ENCODE assay signal across 1 cellular context in the genomic region with DNA sequence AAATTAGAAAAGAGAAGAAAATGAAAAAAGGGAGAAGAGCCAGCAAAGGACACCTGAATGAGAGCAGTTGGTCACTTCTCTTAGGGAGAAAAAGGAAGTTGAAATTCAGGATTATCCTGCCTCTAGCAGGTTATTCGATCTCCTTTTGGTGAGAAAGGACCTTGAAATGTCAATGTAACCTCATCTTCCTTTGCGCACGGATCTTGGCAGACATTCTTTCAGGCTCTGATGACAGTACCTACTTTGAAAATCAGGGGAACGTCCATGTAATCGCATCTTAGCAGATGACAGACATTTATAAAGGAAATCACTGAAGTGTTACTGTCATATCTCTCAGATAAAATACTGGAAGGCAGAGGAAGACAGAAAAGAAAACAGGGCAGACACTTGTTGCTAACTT.
TF ChIP-seq lines count a peak whose summit lies in the region.

No MANE protein-coding gene starts in this region.

TF ChIP-seq in neural cell, 6 proteins besides CTCF, POLR2A, EP300 and RAD21 (continued from another document):
- TF ChIP-seq, protein P1, sequence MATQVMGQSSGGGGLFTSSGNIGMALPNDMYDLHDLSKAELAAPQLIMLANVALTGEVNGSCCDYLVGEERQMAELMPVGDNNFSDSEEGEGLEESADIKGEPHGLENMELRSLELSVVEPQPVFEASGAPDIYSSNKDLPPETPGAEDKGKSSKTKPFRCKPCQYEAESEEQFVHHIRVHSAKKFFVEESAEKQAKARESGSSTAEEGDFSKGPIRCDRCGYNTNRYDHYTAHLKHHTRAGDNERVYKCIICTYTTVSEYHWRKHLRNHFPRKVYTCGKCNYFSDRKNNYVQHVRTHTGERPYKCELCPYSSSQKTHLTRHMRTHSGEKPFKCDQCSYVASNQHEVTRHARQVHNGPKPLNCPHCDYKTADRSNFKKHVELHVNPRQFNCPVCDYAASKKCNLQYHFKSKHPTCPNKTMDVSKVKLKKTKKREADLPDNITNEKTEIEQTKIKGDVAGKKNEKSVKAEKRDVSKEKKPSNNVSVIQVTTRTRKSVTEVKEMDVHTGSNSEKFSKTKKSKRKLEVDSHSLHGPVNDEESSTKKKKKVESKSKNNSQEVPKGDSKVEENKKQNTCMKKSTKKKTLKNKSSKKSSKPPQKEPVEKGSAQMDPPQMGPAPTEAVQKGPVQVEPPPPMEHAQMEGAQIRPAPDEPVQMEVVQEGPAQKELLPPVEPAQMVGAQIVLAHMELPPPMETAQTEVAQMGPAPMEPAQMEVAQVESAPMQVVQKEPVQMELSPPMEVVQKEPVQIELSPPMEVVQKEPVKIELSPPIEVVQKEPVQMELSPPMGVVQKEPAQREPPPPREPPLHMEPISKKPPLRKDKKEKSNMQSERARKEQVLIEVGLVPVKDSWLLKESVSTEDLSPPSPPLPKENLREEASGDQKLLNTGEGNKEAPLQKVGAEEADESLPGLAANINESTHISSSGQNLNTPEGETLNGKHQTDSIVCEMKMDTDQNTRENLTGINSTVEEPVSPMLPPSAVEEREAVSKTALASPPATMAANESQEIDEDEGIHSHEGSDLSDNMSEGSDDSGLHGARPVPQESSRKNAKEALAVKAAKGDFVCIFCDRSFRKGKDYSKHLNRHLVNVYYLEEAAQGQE (IDR thresholded peaks at IDR 0.05; ENCODE audit: borderline replicate concordance), result peak; percentile 22
- TF ChIP-seq POLR2AphosphoS5 (IDR thresholded peaks at IDR 0.05), result peak; percentile 72
TF ChIP-seq in neural cell: peak in this region for 2.
